In the genomic region with DNA sequence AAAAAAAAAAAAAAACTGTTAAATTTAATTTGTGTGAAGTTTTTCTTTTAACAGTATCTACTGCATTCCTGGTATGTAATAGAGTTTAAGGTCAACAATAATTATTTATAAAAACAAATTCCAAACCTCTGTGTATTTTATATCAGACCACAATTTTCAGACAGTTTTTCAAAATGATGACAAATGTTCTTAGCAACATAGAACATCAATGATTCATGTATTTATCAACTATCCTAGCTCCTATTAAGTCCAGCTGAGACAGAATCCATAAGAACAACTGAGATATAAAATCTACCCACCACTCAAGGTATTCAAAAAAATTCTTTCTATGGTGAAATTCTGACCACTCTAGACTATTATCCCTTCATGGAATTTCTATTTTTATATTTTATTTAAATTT, we compare ENCODE assay signal across 14 cellular contexts.
"Had no signal": no experiment of that assay in that cellular context is flagged by ENCODE, and none has a peak within 500 bp of the region (broad histone marks: within the 10 kb centered on the region; RNA-seq: fewer than 3 reads in every experiment).

No MANE protein-coding gene starts in this region.

- DNase-seq: activated B cell treated with CpG ODN at 0.5 μM for 24 hours; activated CD4-positive, alpha-beta T cell treated with anti-CD3 and anti-CD28 coated beads for 48 hours; activated CD8-positive, alpha-beta T cell treated with anti-CD3 and anti-CD28 coated beads for 36 hours; activated gamma-delta T cell; activated naive CD8-positive, alpha-beta T cell treated with anti-CD3 and anti-CD28 coated beads for 36 hours; activated T-cell treated with anti-CD3 and anti-CD28 coated beads, Interleukin-2, amount 50 U/mL, for 72 hours; anterior cingulate cortex; cerebellar nuclear complex; mesenchymal stem cell; nucleus accumbens; right cardiac atrium had no signal

- ATAC-seq: activated CD8-positive, alpha-beta T cell treated with anti-CD3 and anti-CD28 coated beads for 36 hours; activated T-cell treated with anti-CD3 and anti-CD28 coated beads, Interleukin-2, amount 50 U/mL, for 72 hours; right cardiac atrium had no signal

- H3K9me3 ChIP-seq: breast epithelium, prostate gland had no signal

- H3K4me1 ChIP-seq: breast epithelium, prostate gland had no signal

- H3K27ac ChIP-seq: breast epithelium, epithelial cell of prostate, prostate gland had no signal

- H3K36me3 ChIP-seq: prostate gland had no signal

- H3K4me3 ChIP-seq: breast epithelium, prostate gland had no signal

- H3K27me3 ChIP-seq: breast epithelium had no signal
